4 cellular contexts compared by ENCODE assay signal in the genomic region with DNA sequence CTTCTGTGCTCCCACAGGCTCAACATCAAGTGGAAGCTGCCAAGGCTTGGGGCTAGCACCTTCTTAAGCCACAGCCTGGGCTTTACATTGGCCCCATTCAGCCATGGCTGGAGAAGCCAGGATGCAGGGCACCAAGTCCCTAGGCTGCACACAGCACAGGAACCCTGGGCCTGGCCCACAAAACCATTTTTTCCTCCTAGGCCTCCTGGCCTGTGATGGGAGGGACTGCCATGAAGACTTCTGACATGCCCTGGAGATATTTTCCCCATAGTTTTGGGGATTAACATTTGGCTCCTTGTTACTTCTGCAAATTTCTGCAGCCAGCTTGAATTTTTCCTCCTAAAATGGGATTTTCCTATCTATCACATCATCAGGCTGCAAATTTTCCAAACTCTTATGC. TPM values are rescaled to one million over a fixed set of nuclear protein-coding genes. Genes with fewer than 3 reads are reported as not detected.
"Had no signal": no experiment of that assay in that cellular context is flagged by ENCODE, and none has a peak within 500 bp of the region (broad histone marks: within the 10 kb centered on the region; RNA-seq: fewer than 3 reads in every experiment).

No MANE protein-coding gene starts in this region.

RNA-seq across cellular contexts. Expression of a gene that starts 2.2 kb away (rescaled TPM):
- total RNA-seq: LHCN-M2, M059J, MCF 10A, NCI-H460 had no signal

RNA-seq across cellular contexts. Expression of a gene that starts 20.7 kb away (rescaled TPM):
- total RNA-seq: LHCN-M2, M059J, MCF 10A, NCI-H460 had no signal
